Comparison of ENCODE assay signal across 20 cellular contexts in the genomic region with DNA sequence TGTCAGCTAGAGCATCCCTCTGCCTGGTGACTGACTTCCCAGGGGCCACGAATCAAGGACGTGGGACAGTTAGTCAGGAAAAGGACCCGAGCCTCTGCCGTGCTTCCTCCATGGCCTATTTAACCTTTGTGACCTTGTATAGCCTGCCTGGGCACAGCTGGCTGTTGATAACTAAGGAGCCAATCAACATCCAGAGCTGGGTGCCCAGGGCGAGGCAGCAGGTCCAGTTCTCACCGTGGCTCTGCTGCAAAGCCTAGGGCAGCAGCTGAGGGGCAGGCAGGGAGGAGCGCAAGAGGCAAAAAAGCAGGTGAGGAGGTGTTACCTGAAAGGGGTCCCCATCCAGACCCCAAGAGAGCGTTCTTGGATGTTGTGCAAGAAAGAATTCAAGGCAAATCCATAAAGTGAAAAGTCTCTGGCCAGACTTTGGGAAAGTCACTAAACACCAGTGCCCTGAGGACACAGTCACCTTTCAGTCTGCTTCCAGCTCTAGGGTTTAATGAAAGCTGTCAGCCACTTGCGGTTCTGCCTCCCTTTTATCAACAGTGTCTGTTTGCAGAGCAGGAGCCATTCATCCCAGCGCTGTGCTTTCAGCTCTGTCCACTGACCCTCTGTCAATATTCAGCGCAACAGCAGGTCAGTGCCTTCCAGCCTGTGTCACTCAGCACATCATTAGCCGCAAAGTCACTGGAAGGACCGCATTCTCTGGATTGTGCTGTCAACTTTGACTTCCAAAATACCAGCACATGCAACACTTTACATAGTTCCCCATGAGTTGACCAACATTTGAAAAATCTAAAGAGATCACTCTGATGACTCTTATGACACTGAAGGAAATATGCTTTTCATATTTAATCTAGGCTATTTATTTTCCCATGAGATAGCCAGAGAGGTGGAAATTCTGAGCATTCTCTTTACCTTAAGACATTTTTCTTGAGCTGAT. TPM values are rescaled to one million over a fixed set of nuclear protein-coding genes. Genes with fewer than 3 reads are reported as not detected.
DNase-seq lines count a peak whose midpoint lies in the region; ATAC-seq and TF ChIP-seq lines count a peak whose summit lies in the region.
"Had no signal": no experiment of that assay in that cellular context is flagged by ENCODE, and none has a peak within 500 bp of the region (broad histone marks: within the 10 kb centered on the region; RNA-seq: fewer than 3 reads in every experiment).

No MANE protein-coding gene starts in this region.

- in situ Hi-C loops in Panc1 (cut with HindIII; ENCODE audit: low pct_unique_long_range_greater_than_20kb, low sequenced_read_pairs), result no loop called here

- H3K4me3 ChIP-seq in cardiac muscle cell (no peak overlapping the region), right atrium auricular region (no peak overlapping the region), Panc1 (ENCODE audit: low read depth in 2 of 2, low read length in 2 of 2) (no peak overlapping the region), lower lobe of right lung (no peak overlapping the region), upper lobe of right lung (no peak overlapping the region)
- H3K4me3 ChIP-seq: GM23338, lung, tibial nerve had no signal

- peak overlapping the region; percentile 76 for H3K27ac ChIP-seq in cardiac muscle cell
- peak overlapping the region in 1 of 2 donors; percentile 69 for H3K27ac ChIP-seq in right atrium auricular region
- H3K27ac ChIP-seq in Panc1 (ENCODE audit: low read length), result no peak overlapping the region; the same call in 1 of the 2 replicates
- H3K27ac ChIP-seq in lower lobe of right lung, result no peak overlapping the region
- no peak overlapping the region for H3K27ac ChIP-seq in upper lobe of right lung
- H3K27ac ChIP-seq: C4-2B, tibial nerve had no signal

- no peaks in the 10 kb centered on the region for H3K9me3 ChIP-seq in cardiac muscle cell (ENCODE audit: low read depth)
- no peaks in the 10 kb centered on the region for H3K9me3 ChIP-seq in right atrium auricular region
- H3K9me3 ChIP-seq in Panc1 (ENCODE audit: control insufficient read depth, insufficient read depth, low read depth, low read length), result no peaks in the 10 kb centered on the region
- no peaks in the 10 kb centered on the region for H3K9me3 ChIP-seq in lower lobe of right lung
- H3K9me3 ChIP-seq in upper lobe of right lung, result no peaks in the 10 kb centered on the region
- H3K9me3 ChIP-seq: tibial nerve had no signal

- POLR2A ChIA-PET in Panc1 (lab: Charles Lee), result no interaction called here

- ATAC-seq in Panc1 (peak; percentile 39; the same call in 1 of the 2 replicates), lower lobe of right lung (peak; percentile 32 to 58), upper lobe of right lung (peak; percentile 57)

- H3K36me3 ChIP-seq in cardiac muscle cell (no peaks in the 10 kb centered on the region), right atrium auricular region (no peaks in the 10 kb centered on the region), Panc1 (ENCODE audit: control insufficient read depth, insufficient read depth, low read length) (no peaks in the 10 kb centered on the region), lower lobe of right lung (no peaks in the 10 kb centered on the region), upper lobe of right lung (no peaks in the 10 kb centered on the region)
- H3K36me3 ChIP-seq: tibial nerve had no signal

- H3K4me1 ChIP-seq in cardiac muscle cell (ENCODE audit: low read depth), result peaks cover 32% of the 10 kb centered on the region
- peaks cover 0 to 13% of the 10 kb centered on the region in 2 donors for H3K4me1 ChIP-seq in right atrium auricular region
- peaks cover 12% of the 10 kb centered on the region; the same call in 1 of the 2 replicates for H3K4me1 ChIP-seq in Panc1 (ENCODE audit: control insufficient read depth, insufficient read depth, low read length)
- H3K4me1 ChIP-seq in lower lobe of right lung, result peaks cover 24% of the 10 kb centered on the region
- peaks cover 27% of the 10 kb centered on the region for H3K4me1 ChIP-seq in upper lobe of right lung

- DNase-seq in cardiac muscle cell (ENCODE audit: low read depth in 1 of 2, low spot score in 1 of 2) (peak in 1 of 2 donors; percentile 74), right atrium auricular region (ENCODE audit: low spot score) (no peak), Panc1 (ENCODE audit: low read depth, low spot score) (no peak), lower lobe of right lung (no peak), upper lobe of right lung (no peak), midbrain (lab: John Stamatoyannopoulos, UW) (no peak), activated T-cell treated with anti-CD3 and anti-CD28 coated beads for 4 hours (no peak)
- no peak for DNase-seq in activated CD4-positive, CD25-positive, alpha-beta regulatory T cell (lab: John Stamatoyannopoulos, UW)
- DNase-seq: activated CD4-positive, alpha-beta T cell treated with anti-CD3 and anti-CD28 coated beads, Interleukin-2, amount 50 U/mL, for 4 hours; activated naive CD4-positive, alpha-beta T cell; aorta; effector memory CD4-positive, alpha-beta T cell; glutamatergic neuron; naive thymus-derived CD4-positive, alpha-beta T cell; NCI-H2081 treated with DMSO at 0.1 percent for 48 hours; NK-92 treated with Interleukin-12 subunit alpha and Interleukin-12 subunit beta, amount 100 ng/mL, for 24 hours had no signal

- H3K27me3 ChIP-seq in cardiac muscle cell, result no peaks in the 10 kb centered on the region
- H3K27me3 ChIP-seq in right atrium auricular region, result no peaks in the 10 kb centered on the region
- no peaks in the 10 kb centered on the region for H3K27me3 ChIP-seq in Panc1 (ENCODE audit: control insufficient read depth, insufficient read depth, low read length)
- H3K27me3 ChIP-seq in lower lobe of right lung (ENCODE audit: low read depth), result no peaks in the 10 kb centered on the region
- no peaks in the 10 kb centered on the region for H3K27me3 ChIP-seq in upper lobe of right lung
- H3K27me3 ChIP-seq: tibial nerve had no signal

- CTCF ChIA-PET in Panc1 (lab: Charles Lee), result no interaction called here

- no peak for TF ChIP-seq CTCF in cardiac muscle cell (IDR thresholded peaks at IDR 0.05; ENCODE audit: low read depth, low read length)
- TF ChIP-seq CTCF in right atrium auricular region (IDR thresholded peaks at IDR 0.05), result no peak
- no peak for TF ChIP-seq CTCF in Panc1 (IDR thresholded peaks at IDR 0.05)
- no peak for TF ChIP-seq CTCF in lower lobe of right lung (IDR thresholded peaks at IDR 0.05)
- TF ChIP-seq CTCF in upper lobe of right lung (IDR thresholded peaks at IDR 0.05), result no peak

- intact Hi-C loops in Panc1 (cut with micrococcal nuclease; ENCODE audit: unreplicated experiment), result no loop called here
- intact Hi-C loops in lower lobe of right lung (cut with DNase I), result no loop called here
- intact Hi-C loops in upper lobe of right lung (cut with DNase I), result no loop called here

- BruUV-seq in Panc1 (replicated peaks; lab: Mats Ljungman, UMichigan), result no TSS peak

RNA-seq across cellular contexts. Expression of a gene that starts 38.6 kb away (rescaled TPM):
- 12.8 and 16.7 TPM in 2 replicates for total RNA-seq in cardiac muscle cell
- polyA plus RNA-seq in cardiac muscle cell, result 8.5 and 13.7 TPM in 2 replicates
- 10 to 100 TPM; 13.2 to 20.3 TPM for total RNA-seq in right atrium auricular region
- total RNA-seq in Panc1 (2021; ENCODE audit: unreplicated experiment), result 107 TPM
- 57.3 TPM for polyA plus RNA-seq in Panc1 (2012; ENCODE audit: insufficient read length)
- 24.3 TPM for total RNA-seq in lower lobe of right lung
- total RNA-seq in upper lobe of right lung, result 30.9 TPM
- polyA plus RNA-seq: naive thymus-derived CD4-positive, alpha-beta T cell had no signal
